In the genomic region with DNA sequence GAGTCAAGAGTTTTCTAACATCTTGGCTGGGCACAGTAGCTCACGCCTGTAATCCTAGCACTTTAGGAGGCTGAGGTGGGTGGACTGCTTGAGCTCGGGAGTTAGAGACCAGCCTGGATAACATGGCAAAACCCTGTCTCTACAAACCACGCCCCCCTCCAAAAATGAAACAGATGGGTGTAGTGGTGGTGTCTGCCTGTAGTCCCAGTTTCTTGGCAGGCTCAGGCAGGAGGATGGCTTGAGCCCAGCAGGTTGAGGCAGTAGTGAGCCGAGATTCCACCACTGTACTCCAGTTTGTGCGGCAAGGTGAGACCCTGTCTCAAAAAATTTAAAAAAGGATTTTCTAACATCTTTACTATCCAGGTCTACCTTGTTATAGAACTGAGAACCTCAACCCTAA, we compare ENCODE assay signal across 2 cellular contexts.
TF ChIP-seq lines count a peak whose summit lies in the region.

No MANE protein-coding gene starts in this region.

TF ChIP-seq in HepG2, 621 proteins besides CTCF, POLR2A, EP300 and RAD21:
- no peak for TF ChIP-seq ZNF589 (CRISPR knock-in tag; conservative IDR thresholded peaks at IDR 0.05)
- TF ChIP-seq NCOA1 (CRISPR knock-in tag; IDR thresholded peaks at IDR 0.05): no peak
- no peak for TF ChIP-seq ZNF557 (CRISPR knock-in tag; IDR thresholded peaks at IDR 0.05)
- no peak for TF ChIP-seq ZNF264 (CRISPR knock-in tag; IDR thresholded peaks at IDR 0.05)
- TF ChIP-seq ZC3H13 (CRISPR knock-in tag; IDR thresholded peaks at IDR 0.05): no peak
- TF ChIP-seq, protein P1, sequence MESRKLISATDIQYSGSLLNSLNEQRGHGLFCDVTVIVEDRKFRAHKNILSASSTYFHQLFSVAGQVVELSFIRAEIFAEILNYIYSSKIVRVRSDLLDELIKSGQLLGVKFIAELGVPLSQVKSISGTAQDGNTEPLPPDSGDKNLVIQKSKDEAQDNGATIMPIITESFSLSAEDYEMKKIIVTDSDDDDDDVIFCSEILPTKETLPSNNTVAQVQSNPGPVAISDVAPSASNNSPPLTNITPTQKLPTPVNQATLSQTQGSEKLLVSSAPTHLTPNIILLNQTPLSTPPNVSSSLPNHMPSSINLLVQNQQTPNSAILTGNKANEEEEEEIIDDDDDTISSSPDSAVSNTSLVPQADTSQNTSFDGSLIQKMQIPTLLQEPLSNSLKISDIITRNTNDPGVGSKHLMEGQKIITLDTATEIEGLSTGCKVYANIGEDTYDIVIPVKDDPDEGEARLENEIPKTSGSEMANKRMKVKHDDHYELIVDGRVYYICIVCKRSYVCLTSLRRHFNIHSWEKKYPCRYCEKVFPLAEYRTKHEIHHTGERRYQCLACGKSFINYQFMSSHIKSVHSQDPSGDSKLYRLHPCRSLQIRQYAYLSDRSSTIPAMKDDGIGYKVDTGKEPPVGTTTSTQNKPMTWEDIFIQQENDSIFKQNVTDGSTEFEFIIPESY (CRISPR knock-in tag; IDR thresholded peaks at IDR 0.05): no peak
- TF ChIP-seq MEIS2 (CRISPR knock-in tag; IDR thresholded peaks at IDR 0.05): no peak
- no peak for TF ChIP-seq HNRNPL (IDR thresholded peaks at IDR 0.05; ENCODE audit: low read depth, low read length)
- TF ChIP-seq SMAD9 (CRISPR knock-in tag; IDR thresholded peaks at IDR 0.05): no peak
- TF ChIP-seq ZBTB8A (CRISPR knock-in tag; IDR thresholded peaks at IDR 0.05; ENCODE audit: borderline replicate concordance, low read depth): no peak
- TF ChIP-seq, protein P2, sequence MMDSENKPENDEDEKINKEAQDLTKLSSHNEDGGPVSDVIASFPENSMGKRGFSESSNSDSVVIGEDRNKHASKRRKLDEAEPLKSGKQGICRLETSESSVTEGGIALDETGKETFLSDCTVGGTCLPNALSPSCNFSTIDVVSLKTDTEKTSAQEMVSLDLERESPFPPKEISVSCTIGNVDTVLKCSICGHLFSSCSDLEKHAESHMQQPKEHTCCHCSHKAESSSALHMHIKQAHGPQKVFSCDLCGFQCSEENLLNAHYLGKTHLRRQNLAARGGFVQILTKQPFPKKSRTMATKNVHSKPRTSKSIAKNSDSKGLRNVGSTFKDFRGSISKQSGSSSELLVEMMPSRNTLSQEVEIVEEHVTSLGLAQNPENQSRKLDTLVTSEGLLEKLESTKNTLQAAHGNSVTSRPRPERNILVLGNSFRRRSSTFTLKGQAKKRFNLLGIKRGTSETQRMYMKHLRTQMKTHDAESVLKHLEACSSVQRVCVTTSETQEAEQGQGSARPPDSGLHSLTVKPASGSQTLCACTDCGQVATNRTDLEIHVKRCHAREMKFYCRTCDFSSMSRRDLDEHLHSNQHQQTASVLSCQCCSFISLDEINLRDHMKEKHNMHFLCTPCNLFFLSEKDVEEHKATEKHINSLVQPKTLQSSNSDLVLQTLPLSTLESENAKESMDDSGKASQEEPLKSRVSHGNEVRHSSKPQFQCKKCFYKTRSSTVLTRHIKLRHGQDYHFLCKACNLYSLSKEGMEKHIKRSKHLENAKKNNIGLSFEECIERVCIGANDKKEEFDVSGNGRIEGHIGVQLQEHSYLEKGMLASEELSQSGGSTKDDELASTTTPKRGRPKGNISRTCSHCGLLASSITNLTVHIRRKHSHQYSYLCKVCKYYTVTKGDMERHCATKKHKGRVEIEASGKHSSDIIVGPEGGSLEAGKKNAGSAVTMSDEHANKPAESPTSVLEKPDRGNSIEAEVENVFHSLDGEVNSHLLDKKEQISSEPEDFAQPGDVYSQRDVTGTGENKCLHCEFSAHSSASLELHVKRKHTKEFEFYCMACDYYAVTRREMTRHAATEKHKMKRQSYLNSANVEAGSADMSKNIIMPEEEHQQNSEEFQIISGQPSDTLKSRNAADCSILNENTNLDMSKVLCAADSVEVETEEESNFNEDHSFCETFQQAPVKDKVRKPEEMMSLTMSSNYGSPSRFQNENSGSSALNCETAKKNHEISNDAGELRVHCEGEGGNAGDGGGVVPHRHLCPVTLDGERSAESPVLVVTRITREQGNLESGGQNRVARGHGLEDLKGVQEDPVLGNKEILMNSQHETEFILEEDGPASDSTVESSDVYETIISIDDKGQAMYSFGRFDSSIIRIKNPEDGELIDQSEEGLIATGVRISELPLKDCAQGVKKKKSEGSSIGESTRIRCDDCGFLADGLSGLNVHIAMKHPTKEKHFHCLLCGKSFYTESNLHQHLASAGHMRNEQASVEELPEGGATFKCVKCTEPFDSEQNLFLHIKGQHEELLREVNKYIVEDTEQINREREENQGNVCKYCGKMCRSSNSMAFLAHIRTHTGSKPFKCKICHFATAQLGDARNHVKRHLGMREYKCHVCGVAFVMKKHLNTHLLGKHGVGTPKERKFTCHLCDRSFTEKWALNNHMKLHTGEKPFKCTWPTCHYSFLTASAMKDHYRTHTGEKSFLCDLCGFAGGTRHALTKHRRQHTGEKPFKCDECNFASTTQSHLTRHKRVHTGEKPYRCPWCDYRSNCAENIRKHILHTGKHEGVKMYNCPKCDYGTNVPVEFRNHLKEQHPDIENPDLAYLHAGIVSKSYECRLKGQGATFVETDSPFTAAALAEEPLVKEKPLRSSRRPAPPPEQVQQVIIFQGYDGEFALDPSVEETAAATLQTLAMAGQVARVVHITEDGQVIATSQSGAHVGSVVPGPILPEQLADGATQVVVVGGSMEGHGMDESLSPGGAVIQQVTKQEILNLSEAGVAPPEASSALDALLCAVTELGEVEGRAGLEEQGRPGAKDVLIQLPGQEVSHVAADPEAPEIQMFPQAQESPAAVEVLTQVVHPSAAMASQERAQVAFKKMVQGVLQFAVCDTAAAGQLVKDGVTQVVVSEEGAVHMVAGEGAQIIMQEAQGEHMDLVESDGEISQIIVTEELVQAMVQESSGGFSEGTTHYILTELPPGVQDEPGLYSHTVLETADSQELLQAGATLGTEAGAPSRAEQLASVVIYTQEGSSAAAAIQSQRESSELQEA (CRISPR knock-in tag; IDR thresholded peaks at IDR 0.05; ENCODE audit: not compliant biosample characterization): no peak
TF ChIP-seq in HepG2: peak in this region for 0.

TF ChIP-seq in HCT116, 20 proteins besides CTCF, POLR2A, EP300 and RAD21:
- no peak for TF ChIP-seq ZFX (IDR thresholded peaks at IDR 0.05)
- no peak for TF ChIP-seq JUND (IDR thresholded peaks at IDR 0.05)
- TF ChIP-seq ZNF274 (IDR thresholded peaks at IDR 0.05; ENCODE audit: low read depth, low read length): no peak
- no peak for TF ChIP-seq TCF7L2 (IDR thresholded peaks at IDR 0.05; ENCODE audit: borderline replicate concordance, extremely low read depth, insufficient read depth, insufficient read length)
- no peak for TF ChIP-seq SP1 (IDR thresholded peaks at IDR 0.05; ENCODE audit: low read depth)
- no peak for TF ChIP-seq EGR1 (IDR thresholded peaks at IDR 0.05; ENCODE audit: low read depth)
- no peak for TF ChIP-seq SRF (IDR thresholded peaks at IDR 0.05; ENCODE audit: low read depth)
- TF ChIP-seq ELF1 (IDR thresholded peaks at IDR 0.05; ENCODE audit: borderline replicate concordance, low read depth): no peak
- no peak for TF ChIP-seq SIN3A (IDR thresholded peaks at IDR 0.05; ENCODE audit: low read depth)
TF ChIP-seq in HCT116: peak in this region for 0.
